ENCODE assay signal across 8 cellular contexts in genomic region chr6:154995241-154996162, GRCh38. TPM values are rescaled to one million over a fixed set of nuclear protein-coding genes. Genes with fewer than 3 reads are reported as not detected.
DNase-seq lines count a peak whose midpoint lies in the region; ATAC-seq and TF ChIP-seq lines count a peak whose summit lies in the region.

Gene TIAM2, plus strand, starts transcription at chr6:154995315. Its CDS starts 133,909 bp downstream, at chr6:155129224.

- intact Hi-C loops in adrenal gland (cut with DNase I): loop anchor here in 1 of 2 donors (10.0 kb wide), 1 partner anchor 169 kb away; no protein-coding TSS in a partner anchor

- CTCF ChIA-PET in GM10248 (lab: Yijun Ruan, JAX): interaction anchor here (1.6 kb wide), 1 partner anchor 9 kb away, joined by 5 read pairs; no protein-coding TSS in a partner anchor

- ATAC-seq in GM21528 (IDR thresholded peaks at IDR 0.05; ENCODE audit: low FRiP score, unreplicated experiment): no peak

- POLR2A ChIA-PET in GM10248 (lab: Yijun Ruan, JAX): no interaction called here

- H3K27ac ChIP-seq in adrenal gland (no peak within 1 kb of the TSS), skin epidermis (peak within 1 kb of the TSS in 16 of 21 experiments; percentile 2 to 79 (median 44))

- peak in 1 of 2 donors; percentile 12 for TF ChIP-seq POLR2A in adrenal gland (IDR thresholded peaks at IDR 0.05)

- H3K36me3 ChIP-seq in adrenal gland (replicated peaks in 1 of 2): no peaks in the 10 kb centered on the region

- H3K27me3 ChIP-seq in adrenal gland: no peaks in the 10 kb centered on the region

- H3K4me3 ChIP-seq in adrenal gland: peak within 1 kb of the TSS in 2 of 4 donors; percentile 43 to 71
- peak within 1 kb of the TSS; percentile 90 for H3K4me3 ChIP-seq in iPS-18c (ENCODE audit: insufficient read depth, low read depth, low read length)
- H3K4me3 ChIP-seq in skin epidermis: peak within 1 kb of the TSS; percentile 26 to 62 (median 52)

- 0 to 1% (median 0%) methylated on average over 2 to 113 of the region's 114 CpGs for WGBS in adrenal gland, 4 donors

- H3K9me3 ChIP-seq in adrenal gland (replicated peaks in 1 of 3) (no peaks in the 10 kb centered on the region), iPS-18c (ENCODE audit: control insufficient read depth, insufficient read depth, low read length) (no peaks in the 10 kb centered on the region)

- TF ChIP-seq CTCF in GM10248 (IDR thresholded peaks at IDR 0.05; ENCODE audit: control extremely low read depth, extremely low read depth, low read depth, missing control alignments) (no peak), adrenal gland (IDR thresholded peaks at IDR 0.05) (no peak)

- H3K4me1 ChIP-seq in adrenal gland (replicated peaks in 1 of 2): peaks cover 0 to 6% of the 10 kb centered on the region in 2 donors

- peak; percentile 38 for DNase-seq in GM10248 (ENCODE audit: extremely low spot score)
- peak; percentile 19 for DNase-seq in LHCN-M2 (ENCODE audit: low read depth)
- peak in 6 of 7 donors; percentile 9 to 35 (median 26) for DNase-seq in adrenal gland
- no peak for DNase-seq in T-helper 9 cell
- no peak for DNase-seq in NCI-H774 (lab: John Stamatoyannopoulos, UW)

RNA-seq across cellular contexts. Expression of gene TIAM2, which starts in this region (rescaled TPM):
- 7.6 and 11.9 TPM in 2 replicates for total RNA-seq in LHCN-M2 (2014; rRNA removed)
- polyA plus RNA-seq in LHCN-M2 (2012): 7.7 TPM
- 10 to 100 TPM in 4 of 8 donors, 1 to 10 TPM in 4; 4.0 to 17.1 (median 9.1) TPM for total RNA-seq in adrenal gland
- 1 to 10 TPM; 6.4 to 9.2 (median 8.4) TPM for polyA plus RNA-seq in adrenal gland

Comparison
In these comparisons a context has a peak if more than half of its experiments do, and no peak if none do; other contexts are left out.
1. DNase-seq: peak in GM10248 (single experiment), LHCN-M2 (single experiment) and adrenal gland (6 of 7); none in T-helper 9 cell (single experiment) and NCI-H774 (single experiment).
2. H3K27ac ChIP-seq: peak in skin epidermis (16 of 21); none in adrenal gland (0 of 5).